Comparison of ENCODE assay signal across 29 cellular contexts in the genomic region with DNA sequence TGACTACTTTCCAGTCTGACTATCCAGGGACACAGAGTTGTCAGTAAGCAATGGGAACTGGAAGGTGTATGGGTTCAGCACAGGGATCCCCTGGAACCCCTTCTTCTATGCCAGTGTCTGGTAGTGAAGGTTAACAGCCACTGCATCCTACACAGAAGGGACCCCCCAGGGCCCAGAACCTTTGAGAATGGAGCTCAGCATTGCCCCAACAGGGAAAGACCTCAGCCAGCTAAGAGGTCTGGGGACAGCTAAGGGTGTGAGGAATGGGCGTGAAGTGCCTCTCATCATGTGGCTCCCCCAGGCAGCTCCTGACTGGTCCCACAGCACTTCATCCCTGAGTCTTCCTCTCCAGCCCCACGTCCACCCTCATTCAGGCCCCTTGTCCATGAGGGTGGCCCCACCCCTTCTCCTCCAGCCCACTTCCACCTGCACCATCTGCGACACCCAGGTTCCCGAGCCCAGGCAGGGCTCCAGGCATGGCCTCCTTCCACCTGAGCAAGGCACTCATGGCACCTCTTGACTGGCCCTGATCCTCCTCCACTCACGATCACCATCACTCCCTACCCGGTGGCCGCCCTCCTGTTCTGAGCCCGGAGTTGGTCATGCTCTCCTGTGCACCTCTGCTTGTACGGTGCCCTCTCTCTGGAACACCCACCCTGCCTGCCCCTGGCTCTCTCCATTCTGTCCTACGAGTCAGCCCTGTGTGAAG.
DNase-seq lines count a peak whose midpoint lies in the region; ATAC-seq, FAIRE-seq and TF ChIP-seq lines count a peak whose summit lies in the region.
"Had no signal": no experiment of that assay in that cellular context is flagged by ENCODE, and none has a peak within 500 bp of the region (broad histone marks: within the 10 kb centered on the region; RNA-seq: fewer than 3 reads in every experiment).

No MANE protein-coding gene starts in this region.

- H2BK120ac ChIP-seq in H1 (replicated peaks; ENCODE audit: low read depth, low read length) (no peak overlapping the region), neuronal stem cell (ENCODE audit: low read depth, low read length) (peak overlapping the region; percentile 34)

- H4K5ac ChIP-seq in H1 (ENCODE audit: insufficient read length, low read depth, low read length), result no peak overlapping the region

- H3K9me3 ChIP-seq in H1 (ENCODE audit: insufficient read depth in 2 of 2, low read depth in 1 of 2, low read length in 1 of 2), result no peaks in the 10 kb centered on the region
- H3K9me3 ChIP-seq in neuronal stem cell (replicated peaks in 1 of 2; ENCODE audit: control insufficient read depth in 2 of 2, insufficient read depth in 1 of 2, low read depth in 1 of 2, low read length in 2 of 2), result no peaks in the 10 kb centered on the region
- H3K9me3 ChIP-seq in aorta (ENCODE audit: control insufficient read depth, low read length), result no peaks in the 10 kb centered on the region
- no peaks in the 10 kb centered on the region for H3K9me3 ChIP-seq in Caco-2
- H3K9me3 ChIP-seq: SJSA1, tibial nerve had no signal

- H2AK5ac ChIP-seq in H1 (ENCODE audit: low read depth, low read length) (no peak overlapping the region), neuronal stem cell (ENCODE audit: low read depth, low read length) (peak overlapping the region; percentile 74)

- no peak overlapping the region for H3K4me3 Mint-ChIP-seq in Caco-2 (ENCODE audit: unreplicated experiment)
- H3K4me3 Mint-ChIP-seq: activated naive CD8-positive, alpha-beta T cell; activated T-helper 1 cell treated with anti-CD3 and anti-CD28 coated beads, Interleukin-12 subunit alpha, Interleukin-12 subunit beta, Interleukin-2, Interleukin-4 antibody, amounts not matched to agents 30 ng/mL and 10 ng/mL and 1 ng/mL, durations not matched to agents 14 hours and 24 hours and 36 hours; B cell; stimulated activated naive CD8-positive, alpha-beta T cell treated with anti-CD3 and anti-CD28 coated beads, Interleukin-15, Interleukin-2, amounts not matched to agents 100 ng/mL and 50 ng/mL, for 24 hours; T-cell had no signal

- no peaks in the 10 kb centered on the region for H3K23me2 ChIP-seq in H1 (ENCODE audit: low read depth, low read length)

- H2BK15ac ChIP-seq in H1 (ENCODE audit: low read length) (no peak overlapping the region), neuronal stem cell (ENCODE audit: low read length) (no peak overlapping the region)

- H3K79me1 ChIP-seq in H1 (ENCODE audit: low read depth, low read length) (no peaks in the 10 kb centered on the region), neuronal stem cell (ENCODE audit: low read depth, low read length) (peaks cover 3% of the 10 kb centered on the region)

- no peak for TF ChIP-seq POLR2A in H1 (IDR thresholded peaks at IDR 0.05; ENCODE audit: control extremely low read depth in 1 of 2, low read depth in 2 of 2, low read length in 2 of 2)

- H3K79me2 ChIP-seq in H1 (ENCODE audit: control insufficient read depth in 1 of 2, insufficient read depth in 2 of 2, low read length in 2 of 2), result no peaks in the 10 kb centered on the region

- H4K8ac ChIP-seq in H1 (ENCODE audit: extremely low read depth, insufficient read depth, low read length) (no peak overlapping the region; the same call in 1 of the 2 replicates), neuronal stem cell (ENCODE audit: low read depth, low read length) (no peak overlapping the region)

- no peak overlapping the region for H3K27ac Mint-ChIP-seq in Caco-2 (ENCODE audit: unreplicated experiment)
- H3K27ac Mint-ChIP-seq: activated naive CD8-positive, alpha-beta T cell; activated T-helper 1 cell treated with anti-CD3 and anti-CD28 coated beads, Interleukin-12 subunit alpha, Interleukin-12 subunit beta, Interleukin-2, Interleukin-4 antibody, amounts not matched to agents 30 ng/mL and 10 ng/mL and 1 ng/mL, durations not matched to agents 14 hours and 24 hours and 36 hours; B cell; stimulated activated naive CD8-positive, alpha-beta T cell treated with anti-CD3 and anti-CD28 coated beads, Interleukin-15, Interleukin-2, amounts not matched to agents 100 ng/mL and 50 ng/mL, for 24 hours had no signal

- POLR2A ChIA-PET in H1 (lab: Charles Lee; ENCODE audit: partially characterized antibody) (interaction anchor here (0.6 to 1.2 kb wide), 2 partner anchors 11 to 134 kb away, joined by 3 read pairs; no protein-coding TSS in a partner anchor), Caco-2 (lab: Charles Lee) (no interaction called here)

- CTCF ChIA-PET in H1 (lab: Charles Lee; ENCODE audit: partially characterized antibody), result interaction anchor here (0.9 to 9.0 kb wide), 28 partner anchors 10 to 256 kb away, joined by 3 to 86 read pairs (median 6); a partner anchor contains a TSS
- CTCF ChIA-PET in Caco-2 (lab: Charles Lee), result interaction anchor here (1.0 to 1.2 kb wide), 3 partner anchors 38 to 183 kb away, joined by 3 to 6 read pairs (median 3); no protein-coding TSS in a partner anchor

- no peak for FAIRE-seq in H1 (lab: Jason Lieb, UNC)
- FAIRE-seq: A204.1, GM19239, TTC549 had no signal

- H3K18ac ChIP-seq in H1 (ENCODE audit: extremely low read depth, low read length) (no peak overlapping the region), neuronal stem cell (ENCODE audit: low read length) (peak overlapping the region; percentile 92)

- intact Hi-C loops in aorta (cut with DNase I), result loop anchor here (5.0 kb wide), 3 partner anchors 33 to 183 kb away; no protein-coding TSS in a partner anchor
- intact Hi-C loops in Caco-2 (cut with micrococcal nuclease; ENCODE audit: unreplicated experiment), result no loop called here

- H2BK20ac ChIP-seq in H1 (ENCODE audit: low read length), result no peak overlapping the region

- H3K14ac ChIP-seq in H1 (ENCODE audit: insufficient read length) (no peak overlapping the region), neuronal stem cell (ENCODE audit: low read length) (peak overlapping the region; percentile 91)

- no peak overlapping the region for H3K4ac ChIP-seq in H1 (replicated peaks; ENCODE audit: insufficient read length, low read depth, low read length)
- no peak overlapping the region for H3K4ac ChIP-seq in neuronal stem cell (ENCODE audit: low read length)

- H3K27ac ChIP-seq in H1 (ENCODE audit: low read depth, low read length) (no peak overlapping the region), neuronal stem cell (replicated peaks; ENCODE audit: low read length) (no peak overlapping the region), aorta (ENCODE audit: low read depth in 1 of 2, low read length in 2 of 2) (no peak overlapping the region)
- H3K27ac ChIP-seq: SJSA1, tibial nerve had no signal

- H3K4me2 ChIP-seq in H1 (ENCODE audit: insufficient read depth in 1 of 2, low read depth in 2 of 2, low read length in 2 of 2), result no peak overlapping the region
- no peak overlapping the region for H3K4me2 ChIP-seq in neuronal stem cell (ENCODE audit: insufficient read depth, low read length, poor library complexity, severe bottlenecking)

- no peak for TF ChIP-seq EP300 in H1 (IDR thresholded peaks at IDR 0.05; ENCODE audit: borderline replicate concordance in 1 of 2, low read depth in 2 of 2, low read length in 2 of 2)

- H3K4me1 ChIP-seq in H1 (replicated peaks in 1 of 4; ENCODE audit: control insufficient read depth in 3 of 4, insufficient read depth in 4 of 4, low read length in 3 of 4) (peaks cover 0 to 2% (median 0%) of the 10 kb centered on the region in 4 experiments; a peak in 3 of 7 replicates), neuronal stem cell (ENCODE audit: control insufficient read depth in 2 of 2, insufficient read depth in 1 of 2, low read depth in 1 of 2, low read length in 2 of 2) (peaks cover 0 to 21% of the 10 kb centered on the region in 2 donors), aorta (ENCODE audit: control insufficient read depth in 1 of 2, insufficient read depth in 2 of 2, low read length in 2 of 2) (no peaks in the 10 kb centered on the region), Caco-2 (no peaks in the 10 kb centered on the region)

- H3K56ac ChIP-seq in H1 (replicated peaks; ENCODE audit: insufficient read length, low read depth, low read length), result no peak overlapping the region

- H4K91ac ChIP-seq in H1 (replicated peaks; ENCODE audit: insufficient read length, low read length), result peak overlapping the region; percentile 51
- no peak overlapping the region for H4K91ac ChIP-seq in neuronal stem cell (ENCODE audit: low read depth, low read length, poor library complexity)

- H3K9ac ChIP-seq in H1 (replicated peaks in 1 of 4; ENCODE audit: extremely low read depth in 1 of 4, low read depth in 3 of 4, low read length in 3 of 4) (no peak overlapping the region), neuronal stem cell (ENCODE audit: low read depth, low read length, poor library complexity) (no peak overlapping the region)

- no peak overlapping the region for H3K23ac ChIP-seq in H1 (ENCODE audit: insufficient read length)
- H3K23ac ChIP-seq in neuronal stem cell (ENCODE audit: low read depth, low read length, poor library complexity), result peak overlapping the region; percentile 57

- no TSS peak for BruUV-seq in Caco-2 (replicated peaks; lab: Mats Ljungman, UMichigan)

- no peak for ATAC-seq in aorta (ENCODE audit: low FRiP score)
- no peak for ATAC-seq in HG03196 (IDR thresholded peaks at IDR 0.05; ENCODE audit: unreplicated experiment)

- WGBS in H1 (ENCODE audit: extremely low coverage in 1 of 2, insufficient coverage in 1 of 2, insufficient read length in 1 of 2, insufficient replicate concordance in 2 of 2, low coverage in 1 of 2, low lambda C conversion rate in 2 of 2, missing lambda C conversion rate in 1 of 2), 2 experiments, result 87% methylated on average over 10 of the region's 10 CpGs; no CpG with 5 or more reads in 1 of the 2 experiments
- WGBS in neuronal stem cell (ENCODE audit: extremely low coverage in 2 of 2, insufficient read length in 2 of 2, insufficient replicate concordance in 1 of 2), 2 donors, result no CpG with 5 or more reads among the region's 10 CpGs
- WGBS in aorta, 2 donors, result 92 to 94% methylated on average over 8 to 10 of the region's 10 CpGs

- no peaks in the 10 kb centered on the region for H3K4me1 Mint-ChIP-seq in Caco-2 (ENCODE audit: low read depth, unreplicated experiment)
- H3K4me1 Mint-ChIP-seq: B cell, naive B cell, T-cell had no signal

- TF ChIP-seq CTCF in H1 (IDR thresholded peaks at IDR 0.05; ENCODE audit: control extremely low read depth in 1 of 3, insufficient read depth in 1 of 3, low read depth in 1 of 3, low read length in 3 of 3), result no peak
- no peak for TF ChIP-seq CTCF in Caco-2 (IDR thresholded peaks at IDR 0.05; ENCODE audit: insufficient read depth in 1 of 2, low read depth in 1 of 2, low read length in 1 of 2, severe bottlenecking in 1 of 2, unreplicated experiment in 1 of 2)

- H2BK12ac ChIP-seq in H1 (ENCODE audit: low read depth, low read length) (no peak overlapping the region), neuronal stem cell (ENCODE audit: low read length) (peak overlapping the region; percentile 1)

- H3K27me3 ChIP-seq in H1 (replicated peaks in 1 of 4; ENCODE audit: control insufficient read depth in 3 of 4, extremely low read depth in 1 of 4, insufficient read depth in 3 of 4, low read length in 3 of 4) (no peaks in the 10 kb centered on the region; a peak in 3 of 7 replicates), neuronal stem cell (ENCODE audit: control insufficient read depth in 3 of 3, insufficient read depth in 3 of 3, low read depth in 1 of 3, low read length in 3 of 3) (peaks cover 0 to 48% (median 2%) of the 10 kb centered on the region in 3 experiments), aorta (ENCODE audit: control insufficient read depth in 1 of 2, insufficient read depth in 2 of 2, low read length in 1 of 2) (no peaks in the 10 kb centered on the region), Caco-2 (replicated peaks; ENCODE audit: control insufficient read depth, insufficient read depth, low read length) (no peaks in the 10 kb centered on the region)
- H3K27me3 ChIP-seq: SJSA1, tibial nerve had no signal

- no peak for TF ChIP-seq RAD21 in H1 (IDR thresholded peaks at IDR 0.05 in 1 of 2, conservative IDR thresholded peaks at IDR 0.05 in 1 of 2; ENCODE audit: low read depth in 2 of 2, low read length in 2 of 2)

- H3K27me3 Mint-ChIP-seq in Caco-2 (ENCODE audit: insufficient read depth, unreplicated experiment), result no peaks in the 10 kb centered on the region
- H3K27me3 Mint-ChIP-seq: activated naive CD8-positive, alpha-beta T cell; B cell; naive B cell; stimulated activated naive CD8-positive, alpha-beta T cell treated with anti-CD3 and anti-CD28 coated beads, Interleukin-15, Interleukin-2, amounts not matched to agents 100 ng/mL and 50 ng/mL, for 24 hours; T-cell had no signal

- H4K20me1 ChIP-seq in H1 (replicated peaks in 1 of 2; ENCODE audit: control insufficient read depth in 1 of 2, insufficient read depth in 2 of 2, low read length in 2 of 2), result peaks cover 0 to 2% of the 10 kb centered on the region in 2 experiments

- peak; percentile 58 for DNase-seq in activated effector memory CD4-positive, alpha-beta T cell treated with anti-CD3 and anti-CD28 coated beads, Interleukin-2, amount 50 U/mL, for 16 hours
- DNase-seq in activated effector memory CD4-positive, alpha-beta T cell treated with Interleukin-2 at 50 U/mL for 16 hours, result no peak
- peak in 1 of 2 experiments; percentile 41 for DNase-seq in H1 (ENCODE audit: low read depth in 1 of 2, low spot score in 2 of 2)
- no peak for DNase-seq in neuronal stem cell (ENCODE audit: low spot score)
- peak; percentile 33 to 69 for DNase-seq in aorta
- DNase-seq in CD1c-positive myeloid dendritic cell (ENCODE audit: extremely low spot score), result no peak
- no peak for DNase-seq in Caco-2
- DNase-seq: COR-L47; HCEC 1CT; Kasumi-1; mesenchymal stem cell; MV-4-11; naive B cell; NCI-H1694; NCI-H2171; NCI-H524 treated with DMSO at 0.1 percent for 48 hours; retina; stimulated activated CD4-positive, alpha-beta T cell treated with anti-CD3 and anti-CD28 coated beads, Interleukin-2, amount 100 ng/mL, for 48 hours had no signal

- 0 out of 2 replicates have a peak overlapping the region, but pooled peaks have one; percentile 24 for H2BK5ac ChIP-seq in H1 (ENCODE audit: low read depth, low read length)
- peak overlapping the region; percentile 93 for H2BK5ac ChIP-seq in neuronal stem cell (ENCODE audit: low read length)

- no peaks in the 10 kb centered on the region for H3K36me3 Mint-ChIP-seq in Caco-2 (ENCODE audit: insufficient read depth, unreplicated experiment)
- H3K36me3 Mint-ChIP-seq: naive B cell, T-cell had no signal

- H3K4me3 ChIP-seq in H1 (ENCODE audit: extremely low read depth in 1 of 4, insufficient read depth in 2 of 4, low read depth in 3 of 4, low read length in 4 of 4) (no peak overlapping the region), neuronal stem cell (ENCODE audit: low read length in 2 of 2) (no peak overlapping the region), aorta (ENCODE audit: low read length in 2 of 2) (no peak overlapping the region), Caco-2 (ENCODE audit: low read depth, low read length) (no peak overlapping the region)
- H3K4me3 ChIP-seq: SJSA1, tibial nerve had no signal

- H3K9me3 Mint-ChIP-seq in Caco-2 (ENCODE audit: unreplicated experiment), result no peaks in the 10 kb centered on the region
- H3K9me3 Mint-ChIP-seq: activated T-helper 1 cell treated with anti-CD3 and anti-CD28 coated beads, Interleukin-12 subunit alpha, Interleukin-12 subunit beta, Interleukin-2, Interleukin-4 antibody, amounts not matched to agents 30 ng/mL and 10 ng/mL and 1 ng/mL, durations not matched to agents 14 hours and 24 hours and 36 hours; naive B cell; stimulated activated naive CD8-positive, alpha-beta T cell treated with anti-CD3 and anti-CD28 coated beads, Interleukin-15, Interleukin-2, amounts not matched to agents 100 ng/mL and 50 ng/mL, for 24 hours; T-cell had no signal

- H3K36me3 ChIP-seq in H1 (ENCODE audit: control insufficient read depth in 2 of 4, insufficient read depth in 4 of 4, low read length in 3 of 4) (no peaks in the 10 kb centered on the region), neuronal stem cell (replicated peaks in 1 of 2; ENCODE audit: control insufficient read depth in 2 of 2, insufficient read depth in 2 of 2, low read length in 2 of 2) (peaks cover 0 to 2% of the 10 kb centered on the region in 2 donors), aorta (ENCODE audit: control insufficient read depth in 1 of 2, insufficient read depth in 2 of 2, low read length in 1 of 2) (no peaks in the 10 kb centered on the region), Caco-2 (ENCODE audit: control insufficient read depth, insufficient read depth, low read length) (no peaks in the 10 kb centered on the region; the same call in 1 of the 2 replicates)
- H3K36me3 ChIP-seq: SJSA1 had no signal

- H2AFZ ChIP-seq in H1 (ENCODE audit: low read length) (no peak overlapping the region), neuronal stem cell (ENCODE audit: low read length) (no peak overlapping the region)

Comparison
In these comparisons a context has a peak if more than half of its experiments do, and no peak if none do; other contexts are left out.
1. DNase-seq: peak in activated effector memory CD4-positive, alpha-beta T cell treated with anti-CD3 and anti-CD28 coated beads, Interleukin-2, amount 50 U/mL, for 16 hours (single experiment) and aorta (2 of 2); none in activated effector memory CD4-positive, alpha-beta T cell treated with Interleukin-2 at 50 U/mL for 16 hours (single experiment), neuronal stem cell (single experiment), CD1c-positive myeloid dendritic cell (single experiment) and Caco-2 (0 of 2).